ENCODE assay signal across 10 cellular contexts in genomic region chr11:78812513-78813293, GRCh38.
DNase-seq lines count a peak whose midpoint lies in the region; ATAC-seq and TF ChIP-seq lines count a peak whose summit lies in the region.
"Had no signal": no experiment of that assay in that cellular context is flagged by ENCODE, and none has a peak within 500 bp of the region (broad histone marks: within the 10 kb centered on the region; RNA-seq: fewer than 3 reads in every experiment).

No MANE protein-coding gene starts in this region.

- H3K27ac Mint-ChIP-seq in activated T-helper 1 cell treated with anti-CD3 and anti-CD28 coated beads, Interleukin-12 subunit alpha, Interleukin-12 subunit beta, Interleukin-2, Interleukin-4 antibody, amounts not matched to agents 30 ng/mL and 10 ng/mL and 1 ng/mL, durations not matched to agents 14 hours and 24 hours and 36 hours = no peak overlapping the region
- no peak overlapping the region for H3K27ac Mint-ChIP-seq in Calu3 (ENCODE audit: unreplicated experiment)

- no peaks in the 10 kb centered on the region for H3K36me3 Mint-ChIP-seq in activated T-helper 1 cell treated with anti-CD3 and anti-CD28 coated beads, Interleukin-12 subunit alpha, Interleukin-12 subunit beta, Interleukin-2, Interleukin-4 antibody, amounts not matched to agents 30 ng/mL and 10 ng/mL and 1 ng/mL, durations not matched to agents 14 hours and 24 hours and 36 hours (ENCODE audit: low read depth)
- H3K36me3 Mint-ChIP-seq in Calu3 (ENCODE audit: insufficient read depth, unreplicated experiment) = no peaks in the 10 kb centered on the region

- H2BK15ac ChIP-seq in mesenchymal stem cell (ENCODE audit: low read depth, poor library complexity, severe bottlenecking) = no peak overlapping the region

- WGBS in mesenchymal stem cell = 42% methylated on average over 6 of the region's 6 CpGs

- H3K4ac ChIP-seq in mesenchymal stem cell (ENCODE audit: low read depth in 1 of 2, low read length in 2 of 2) = peak overlapping the region in 1 of 2 experiments; percentile 65

- H3K23ac ChIP-seq in mesenchymal stem cell (ENCODE audit: low read length in 2 of 2) = no peak overlapping the region

- H3K79me1 ChIP-seq in mesenchymal stem cell (replicated peaks; ENCODE audit: low read length, poor library complexity, severe bottlenecking) = no peaks in the 10 kb centered on the region

- H3K9me3 ChIP-seq in WERI-Rb-1 (ENCODE audit: severe bottlenecking) = no peaks in the 10 kb centered on the region
- H3K9me3 ChIP-seq in mesenchymal stem cell (ENCODE audit: control insufficient read depth, low read length) = no peaks in the 10 kb centered on the region

- no peak overlapping the region for H2AK5ac ChIP-seq in mesenchymal stem cell (ENCODE audit: low read length, severe bottlenecking)

- H3K4me1 ChIP-seq in mesenchymal stem cell (ENCODE audit: control insufficient read depth, insufficient read depth, low read depth, low read length) = peaks cover 13% of the 10 kb centered on the region

- peak overlapping the region; percentile 57 to 85 for H2BK12ac ChIP-seq in mesenchymal stem cell (ENCODE audit: low read length in 2 of 2)

- H4K91ac ChIP-seq in mesenchymal stem cell (ENCODE audit: low read length) = peak overlapping the region; percentile 87

- no peak overlapping the region for H2BK120ac ChIP-seq in mesenchymal stem cell (ENCODE audit: low read depth, low read length)

- no peaks in the 10 kb centered on the region for H3K27me3 ChIP-seq in WERI-Rb-1 (ENCODE audit: insufficient read depth, low read depth, severe bottlenecking)
- H3K27me3 ChIP-seq in mesenchymal stem cell (ENCODE audit: control insufficient read depth in 1 of 2, insufficient read depth in 1 of 2, low read length in 2 of 2) = no peaks in the 10 kb centered on the region

- H3K9me3 Mint-ChIP-seq in activated T-helper 1 cell treated with anti-CD3 and anti-CD28 coated beads, Interleukin-12 subunit alpha, Interleukin-12 subunit beta, Interleukin-2, Interleukin-4 antibody, amounts not matched to agents 30 ng/mL and 10 ng/mL and 1 ng/mL, durations not matched to agents 14 hours and 24 hours and 36 hours = no peaks in the 10 kb centered on the region
- H3K9me3 Mint-ChIP-seq in Calu3 (ENCODE audit: low read depth, unreplicated experiment) = no peaks in the 10 kb centered on the region

- H3K36me3 ChIP-seq in WERI-Rb-1 = no peaks in the 10 kb centered on the region
- H3K36me3 ChIP-seq in mesenchymal stem cell (ENCODE audit: control insufficient read depth in 1 of 2, insufficient read depth in 2 of 2, low read depth in 1 of 2, low read length in 2 of 2) = no peaks in the 10 kb centered on the region

- no peak for ATAC-seq in HG02763 (IDR thresholded peaks at IDR 0.05; ENCODE audit: unreplicated experiment)

- TF ChIP-seq CTCF in WERI-Rb-1 (IDR thresholded peaks at IDR 0.05; ENCODE audit: low read depth, low read length) (peak; percentile 45; the same call in 1 of the 2 replicates), Calu3 (IDR thresholded peaks at IDR 0.05; ENCODE audit: unreplicated experiment) (no peak)

- no peaks in the 10 kb centered on the region for H3K4me1 Mint-ChIP-seq in activated T-helper 1 cell treated with anti-CD3 and anti-CD28 coated beads, Interleukin-12 subunit alpha, Interleukin-12 subunit beta, Interleukin-2, Interleukin-4 antibody, amounts not matched to agents 30 ng/mL and 10 ng/mL and 1 ng/mL, durations not matched to agents 14 hours and 24 hours and 36 hours (ENCODE audit: low read depth)
- no peaks in the 10 kb centered on the region for H3K4me1 Mint-ChIP-seq in Calu3 (ENCODE audit: low read depth, unreplicated experiment)

- H2BK5ac ChIP-seq in mesenchymal stem cell (ENCODE audit: low read depth, low read length, poor library complexity, severe bottlenecking) = no peak overlapping the region

- H4K8ac ChIP-seq in mesenchymal stem cell (ENCODE audit: low read length) = no peak overlapping the region

- peak overlapping the region; percentile 68 to 76 for H3K18ac ChIP-seq in mesenchymal stem cell (ENCODE audit: low read depth in 1 of 2, low read length in 2 of 2)

- H3K4me3 ChIP-seq in WERI-Rb-1 (ENCODE audit: low read depth, low read length) (no peak overlapping the region), mesenchymal stem cell (ENCODE audit: insufficient read depth in 1 of 2, low read depth in 1 of 2, low read length in 2 of 2) (no peak overlapping the region)

- peak; percentile 41 for DNase-seq in ELF-1 (ENCODE audit: low read depth, low spot score)
- DNase-seq in M059J (ENCODE audit: low read depth) = peak; percentile 24
- peak; percentile 50 for DNase-seq in WERI-Rb-1
- DNase-seq in mesenchymal stem cell = peak; percentile 61
- DNase-seq in activated T-helper 1 cell treated with anti-CD3 and anti-CD28 coated beads, Interleukin-12 subunit alpha, Interleukin-12 subunit beta, Interleukin-2, Interleukin-4 antibody, amounts not matched to agents 30 ng/mL and 10 ng/mL and 1 ng/mL, durations not matched to agents 14 hours and 24 hours and 36 hours (ENCODE audit: low spot score) = no peak
- DNase-seq in Calu3 = no peak
- no peak for DNase-seq in HuH-7 (ENCODE audit: low spot score)
- DNase-seq: stimulated activated CD8-positive, alpha-beta memory T cell treated with anti-CD3 and anti-CD28 coated beads, Interleukin-4, amount 100 ng/mL, for 48 hours; T-helper 9 cell had no signal

- peak overlapping the region in 1 of 2 experiments; percentile 46 for H3K14ac ChIP-seq in mesenchymal stem cell (ENCODE audit: low read length in 2 of 2)

- H3K9ac ChIP-seq in mesenchymal stem cell (ENCODE audit: low read length) = no peak overlapping the region

- CTCF ChIA-PET in Calu3 (lab: Charles Lee) = no interaction called here

- intact Hi-C loops in activated T-helper 1 cell treated with anti-CD3 and anti-CD28 coated beads, Interleukin-12 subunit alpha, Interleukin-12 subunit beta, Interleukin-2, Interleukin-4 antibody, amounts not matched to agents 30 ng/mL and 10 ng/mL and 1 ng/mL, durations not matched to agents 14 hours and 24 hours and 36 hours (cut with micrococcal nuclease) = no loop called here
- intact Hi-C loops in Calu3 (cut with micrococcal nuclease; ENCODE audit: unreplicated experiment) = no loop called here

- no TSS peak for BruUV-seq in Calu3 (replicated peaks; lab: Mats Ljungman, UMichigan)

- H3K27ac ChIP-seq in WERI-Rb-1 (no peak overlapping the region), mesenchymal stem cell (ENCODE audit: low read length, poor library complexity, severe bottlenecking) (no peak overlapping the region)

- H2AFZ ChIP-seq in mesenchymal stem cell (ENCODE audit: low read depth, low read length) = no peak overlapping the region

- H3K4me2 ChIP-seq in mesenchymal stem cell (ENCODE audit: low read length, poor library complexity, severe bottlenecking) = no peak overlapping the region

- H3K27me3 Mint-ChIP-seq in activated T-helper 1 cell treated with anti-CD3 and anti-CD28 coated beads, Interleukin-12 subunit alpha, Interleukin-12 subunit beta, Interleukin-2, Interleukin-4 antibody, amounts not matched to agents 30 ng/mL and 10 ng/mL and 1 ng/mL, durations not matched to agents 14 hours and 24 hours and 36 hours (ENCODE audit: insufficient read depth) = peaks cover 8% of the 10 kb centered on the region
- peaks cover 58% of the 10 kb centered on the region for H3K27me3 Mint-ChIP-seq in Calu3 (ENCODE audit: unreplicated experiment)

- no peak overlapping the region for H3K4me3 Mint-ChIP-seq in activated T-helper 1 cell treated with anti-CD3 and anti-CD28 coated beads, Interleukin-12 subunit alpha, Interleukin-12 subunit beta, Interleukin-2, Interleukin-4 antibody, amounts not matched to agents 30 ng/mL and 10 ng/mL and 1 ng/mL, durations not matched to agents 14 hours and 24 hours and 36 hours
- H3K4me3 Mint-ChIP-seq in Calu3 (ENCODE audit: low read depth, unreplicated experiment) = no peak overlapping the region

Comparison
In these comparisons a context has a peak if more than half of its experiments do, and no peak if none do; other contexts are left out.
1. DNase-seq: peak in ELF-1 (single experiment), M059J (single experiment), WERI-Rb-1 (single experiment) and mesenchymal stem cell (single experiment); none in activated T-helper 1 cell treated with anti-CD3 and anti-CD28 coated beads, Interleukin-12 subunit alpha, Interleukin-12 subunit beta, Interleukin-2, Interleukin-4 antibody, amounts not matched to agents 30 ng/mL and 10 ng/mL and 1 ng/mL, durations not matched to agents 14 hours and 24 hours and 36 hours (single experiment), Calu3 (single experiment) and HuH-7 (single experiment).